Comparison of ENCODE assay signal across 1 cellular context in genomic region chr4:38413524-38414341, GRCh38.
TF ChIP-seq lines count a peak whose summit lies in the region.

No MANE protein-coding gene starts in this region.

TF ChIP-seq in HepG2, 621 proteins besides CTCF, POLR2A, EP300 and RAD21 (continued from another document):
- no peak for TF ChIP-seq SOX6 (IDR thresholded peaks at IDR 0.05)
- peak; percentile 26; the same call in 1 of the 2 replicates for TF ChIP-seq SOX6 (CRISPR knock-in tag; IDR thresholded peaks at IDR 0.05)
- no peak for TF ChIP-seq MAZ (IDR thresholded peaks at IDR 0.05; ENCODE audit: borderline replicate concordance, low read depth, low read length)
- no peak for TF ChIP-seq MAZ (CRISPR knock-in tag; IDR thresholded peaks at IDR 0.05; ENCODE audit: low read depth)
- TF ChIP-seq TCF7 (IDR thresholded peaks at IDR 0.05; ENCODE audit: low read depth): peak; percentile 37; the same call in 1 of the 2 replicates
